In the genomic region with DNA sequence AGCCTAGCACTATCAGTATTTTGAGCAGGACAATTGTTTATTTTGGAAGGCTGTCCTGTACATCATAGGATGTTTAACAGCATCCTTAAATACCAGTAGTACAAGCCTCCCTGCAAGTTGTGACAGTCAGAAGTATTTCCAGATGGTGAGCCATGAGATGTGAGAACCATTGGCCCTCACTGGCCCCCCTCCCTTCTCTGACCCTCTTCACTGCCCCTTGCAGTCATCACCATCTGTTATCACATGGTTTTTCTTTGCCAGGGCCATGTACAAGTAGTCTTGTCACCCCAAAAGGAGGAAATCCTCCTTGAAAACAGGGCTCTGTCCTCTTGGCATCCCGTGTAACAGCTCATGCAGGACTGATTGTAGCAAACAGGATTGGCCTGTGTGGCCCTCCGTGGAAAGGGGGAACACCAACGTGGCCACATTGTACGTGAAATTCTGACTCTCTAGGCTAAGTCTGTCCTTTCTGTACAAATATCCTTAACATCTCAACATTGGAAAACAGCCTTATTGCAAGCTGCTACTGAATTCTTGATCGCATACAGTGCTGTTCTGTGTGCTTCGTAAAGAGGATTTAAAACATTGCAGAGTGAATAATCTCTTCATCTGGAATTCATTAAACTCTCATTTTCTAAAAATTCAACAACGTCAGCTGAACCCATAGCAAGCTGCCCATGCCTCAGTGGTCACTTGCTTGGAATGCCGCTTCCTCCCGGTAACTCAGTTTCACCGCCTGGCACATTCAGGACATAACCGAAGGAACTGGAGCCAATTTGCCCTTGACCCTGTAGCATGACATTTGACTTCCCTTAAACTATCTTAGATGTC, we compare ENCODE assay signal across 23 cellular contexts.
DNase-seq lines count a peak whose midpoint lies in the region; ATAC-seq and TF ChIP-seq lines count a peak whose summit lies in the region.
"Had no signal": no experiment of that assay in that cellular context is flagged by ENCODE, and none has a peak within 500 bp of the region (broad histone marks: within the 10 kb centered on the region; RNA-seq: fewer than 3 reads in every experiment).

No MANE protein-coding gene starts in this region.

- H3K36me3 ChIP-seq in BJ (ENCODE audit: control insufficient read depth, insufficient read depth, low read length) = no peaks in the 10 kb centered on the region
- no peaks in the 10 kb centered on the region for H3K36me3 ChIP-seq in trophoblast cell (ENCODE audit: control insufficient read depth in 1 of 2, insufficient read depth in 2 of 2, low read length in 2 of 2)
- H3K36me3 ChIP-seq: BLaER1, esophagus muscularis mucosa, heart left ventricle had no signal

- TF ChIP-seq CTCF in BJ (IDR thresholded peaks at IDR 0.05; ENCODE audit: insufficient read depth, low read depth, low read length) (no peak), fibroblast of mammary gland (conservative IDR thresholded peaks at IDR 0.05; ENCODE audit: control insufficient read depth, insufficient read depth, low read depth, low read length) (no peak)

- H3K4me3 ChIP-seq in BJ (ENCODE audit: low read depth, low read length) (peak overlapping the region; percentile 8; the same call in 1 of the 2 replicates), fibroblast of mammary gland (ENCODE audit: control insufficient read depth, low read depth, low read length) (no peak overlapping the region), trophoblast cell (ENCODE audit: low read depth, low read length) (no peak overlapping the region)
- H3K4me3 ChIP-seq: BLaER1, esophagus muscularis mucosa, heart left ventricle, K562 had no signal

- H3K4ac ChIP-seq in trophoblast cell (ENCODE audit: low read depth, low read length) = no peak overlapping the region

- no peak overlapping the region for H3K4me2 ChIP-seq in trophoblast cell (ENCODE audit: low read length)
- H3K4me2 ChIP-seq: BLaER1 had no signal

- H4K12ac ChIP-seq in trophoblast cell (ENCODE audit: low read depth, low read length) = no peak overlapping the region

- no peaks in the 10 kb centered on the region for H3K79me1 ChIP-seq in trophoblast cell (ENCODE audit: low read length)

- H3K79me2 ChIP-seq in trophoblast cell (ENCODE audit: control insufficient read depth, insufficient read depth, low read length, poor library complexity) = no peaks in the 10 kb centered on the region

- in situ Hi-C loops in KBM-7 (cut with MboI; ENCODE audit: low pct_unique_long_range_greater_than_20kb, low sequenced_read_pairs) = no loop called here

- H3K27me3 ChIP-seq in BJ (ENCODE audit: control insufficient read depth, insufficient read depth, low read length) (no peaks in the 10 kb centered on the region), trophoblast cell (ENCODE audit: insufficient read depth, low read length) (no peaks in the 10 kb centered on the region)
- H3K27me3 ChIP-seq: BLaER1, heart left ventricle had no signal

- H3K9me3 ChIP-seq in trophoblast cell (ENCODE audit: insufficient read depth, low read depth, low read length) = no peaks in the 10 kb centered on the region
- H3K9me3 ChIP-seq: BLaER1, Caco-2, esophagus muscularis mucosa, heart left ventricle had no signal

- no peak overlapping the region for H3K14ac ChIP-seq in trophoblast cell (ENCODE audit: low read length)

- no peak overlapping the region for H3K9ac ChIP-seq in trophoblast cell (ENCODE audit: low read length)
- H3K9ac ChIP-seq: BLaER1 had no signal

- ATAC-seq in GM18520 (IDR thresholded peaks at IDR 0.05; ENCODE audit: unreplicated experiment) = no peak
- ATAC-seq: heart left ventricle, K562, left lobe of liver, natural killer cell had no signal

- H2AFZ ChIP-seq in trophoblast cell (ENCODE audit: insufficient read depth, low read length, poor library complexity) = no peak overlapping the region

- H3K27ac ChIP-seq in trophoblast cell (ENCODE audit: low read depth, low read length) = no peak overlapping the region
- H3K27ac ChIP-seq: BLaER1, esophagus muscularis mucosa, heart left ventricle, RWPE1 had no signal

- H3K23ac ChIP-seq in trophoblast cell (ENCODE audit: low read length) = no peak overlapping the region

- peak; percentile 84 for DNase-seq in BJ (ENCODE audit: low read depth)
- DNase-seq in HS-5 (ENCODE audit: low read depth) = peak; percentile 49
- peak; percentile 77 for DNase-seq in fibroblast of mammary gland (ENCODE audit: low read depth)
- peak; percentile 18 to 44 for DNase-seq in trophoblast cell
- DNase-seq in NCI-H2171 treated with DMSO at 0.1 percent for 48 hours (lab: John Stamatoyannopoulos, UW) = no peak
- DNase-seq in KBM-7 = no peak
- no peak for DNase-seq in A172 (ENCODE audit: low spot score)
- DNase-seq: activated B cell treated with CpG ODN at 0.5 μM for 24 hours; activated CD4-positive, alpha-beta memory T cell treated with anti-CD3 and anti-CD28 coated beads for 36 hours; activated effector memory CD4-positive, alpha-beta T cell treated with Interleukin-2 at 50 U/mL for 16 hours; Caco-2; H7; heart left ventricle; MM.1S; natural killer cell; NCI-H1436; NCI-H526 treated with DMSO at 0.1 percent for 48 hours had no signal

- H2AK5ac ChIP-seq in trophoblast cell (ENCODE audit: low read length) = no peak overlapping the region

- CTCF ChIA-PET in BJ (lab: Yijun Ruan, JAX) = no interaction called here

- no peak overlapping the region for H2BK120ac ChIP-seq in trophoblast cell (ENCODE audit: insufficient read depth, low read length, poor library complexity)

- no peak overlapping the region for H2BK5ac ChIP-seq in trophoblast cell (ENCODE audit: low read depth, low read length, poor library complexity)

- H3K18ac ChIP-seq in trophoblast cell (ENCODE audit: low read length) = no peak overlapping the region

- H3K4me1 ChIP-seq in trophoblast cell (ENCODE audit: control insufficient read depth in 1 of 2, insufficient read depth in 2 of 2, low read length in 2 of 2) = no peaks in the 10 kb centered on the region
- H3K4me1 ChIP-seq: BLaER1, Caco-2, esophagus muscularis mucosa, heart left ventricle had no signal

- H4K91ac ChIP-seq in trophoblast cell (ENCODE audit: low read depth, low read length) = no peak overlapping the region

- POLR2A ChIA-PET in BJ (lab: Charles Lee) = no interaction called here

- no CpG with 5 or more reads among the region's 11 CpGs for WGBS in trophoblast cell (ENCODE audit: extremely low coverage, insufficient coverage, insufficient read length)

- H2BK12ac ChIP-seq in trophoblast cell (ENCODE audit: low read length) = no peak overlapping the region

- H4K8ac ChIP-seq in trophoblast cell (ENCODE audit: low read depth, low read length) = no peak overlapping the region

Comparison
In these comparisons a context has a peak if more than half of its experiments do, and no peak if none do; other contexts are left out.
1. DNase-seq: peak in BJ (single experiment), HS-5 (single experiment), fibroblast of mammary gland (single experiment) and trophoblast cell (2 of 2); none in NCI-H2171 treated with DMSO at 0.1 percent for 48 hours (single experiment), KBM-7 (single experiment) and A172 (single experiment).